Comparison of ENCODE assay signal across 29 cellular contexts in genomic region chr2:232268631-232269030, GRCh38.
"Had no signal": no experiment of that assay in that cellular context is flagged by ENCODE, and none has a peak within 500 bp of the region (broad histone marks: within the 10 kb centered on the region; RNA-seq: fewer than 3 reads in every experiment).

No MANE protein-coding gene starts in this region.

- H3K27me3 Mint-ChIP-seq: progenitor cell of endocrine pancreas; stimulated activated memory B cell treated with anti-CD40 and anti-IgM and Interleukin-4, amounts not matched to agents 10 μg/mL and 1 μg/mL and 100 μg/mL, for 72 hours; stimulated activated naive CD8-positive, alpha-beta T cell treated with anti-CD3 and anti-CD28 coated beads, Interleukin-15, amount 100 ng/mL, for 72 hours had no signal

- H2AFZ ChIP-seq: neural progenitor cell, parathyroid adenoma had no signal

- H3K4me3 Mint-ChIP-seq: natural killer cell; nephron; neural progenitor cell; stimulated activated memory B cell treated with anti-CD40 and anti-IgM and Interleukin-4, amounts not matched to agents 10 μg/mL and 1 μg/mL and 100 μg/mL, for 72 hours; stimulated activated naive CD8-positive, alpha-beta T cell treated with anti-CD3 and anti-CD28 coated beads, Interleukin-15, amount 100 ng/mL, for 72 hours had no signal

- H3K36me3 Mint-ChIP-seq: natural killer cell had no signal

- H3K4me1 ChIP-seq: parathyroid adenoma, psoas muscle, right lobe of liver, sigmoid colon, testis, tibial nerve, upper lobe of left lung had no signal

- H3K27ac ChIP-seq: neural progenitor cell, ovary, parathyroid adenoma, psoas muscle, right lobe of liver, sigmoid colon, suprapubic skin, testis, tibial nerve, upper lobe of left lung, vagina had no signal

- H3K4me2 ChIP-seq: neural progenitor cell had no signal

- H3K9me3 Mint-ChIP-seq: natural killer cell; nephron; neural progenitor cell; stimulated activated memory B cell treated with anti-CD40 and anti-IgM and Interleukin-4, amounts not matched to agents 10 μg/mL and 1 μg/mL and 100 μg/mL, for 72 hours; stimulated activated naive CD8-positive, alpha-beta T cell treated with anti-CD3 and anti-CD28 coated beads, Interleukin-15, amount 100 ng/mL, for 72 hours had no signal

- H3K4me1 Mint-ChIP-seq: natural killer cell; nephron; stimulated activated memory B cell treated with anti-CD40 and anti-IgM and Interleukin-4, amounts not matched to agents 10 μg/mL and 1 μg/mL and 100 μg/mL, for 72 hours; stimulated activated naive CD8-positive, alpha-beta T cell treated with anti-CD3 and anti-CD28 coated beads, Interleukin-15, amount 100 ng/mL, for 72 hours had no signal

- FAIRE-seq: small intestine, urothelium cell line had no signal

- H3K9ac ChIP-seq: neural progenitor cell, parathyroid adenoma had no signal

- H3K27me3 ChIP-seq: neural progenitor cell, ovary, right lobe of liver, sigmoid colon, suprapubic skin, testis, tibial nerve, upper lobe of left lung, vagina had no signal

- H3K9me3 ChIP-seq: ovary, psoas muscle, right lobe of liver, sigmoid colon, suprapubic skin, testis, tibial nerve, upper lobe of left lung, vagina had no signal

- H3K36me3 ChIP-seq: neural progenitor cell, ovary had no signal

- DNase-seq: natural killer cell; occipital lobe; ovary; posterior cingulate gyrus; psoas muscle; right cardiac atrium; right lobe of liver; small intestine; stimulated activated CD4-positive, alpha-beta T cell treated with anti-CD3 and anti-CD28 coated beads, Interleukin-15, amount 100 ng/mL, for 24 hours; stimulated activated CD4-positive, alpha-beta T cell treated with anti-CD3 and anti-CD28 coated beads, Interleukin-2, amount 100 ng/mL, for 24 hours; stimulated activated CD4-positive, alpha-beta T cell treated with anti-CD3 and anti-CD28 coated beads, Interleukin-2, amount 100 ng/mL, for 48 hours; stimulated activated CD4-positive, alpha-beta T cell treated with anti-CD3 and anti-CD28 coated beads, Interleukin-4, amount 100 ng/mL, for 24 hours; stimulated activated naive CD4-positive, alpha-beta T cell; stimulated activated naive CD8-positive, alpha-beta T cell treated with anti-CD3 and anti-CD28 coated beads, Interleukin-15, amount 100 ng/mL, for 72 hours; stimulated activated naive CD8-positive, alpha-beta T cell treated with anti-CD3 and anti-CD28 coated beads, Interleukin-15, Interleukin-2, amounts not matched to agents 100 U/mL and 50 U/mL, for 24 hours; substantia nigra; testis; trophoblast cell; upper lobe of left lung had no signal

- H3K4me3 ChIP-seq: neural progenitor cell, ovary, psoas muscle, right lobe of liver, sigmoid colon, suprapubic skin, testis, tibial nerve, upper lobe of left lung, vagina had no signal

- ATAC-seq: natural killer cell; psoas muscle; right cardiac atrium; right lobe of liver; stimulated activated memory B cell treated with anti-CD40 and anti-IgM and Interleukin-4, amounts not matched to agents 10 μg/mL and 1 μg/mL and 100 μg/mL, for 72 hours; stimulated activated naive CD8-positive, alpha-beta T cell treated with anti-CD3 and anti-CD28 coated beads, Interleukin-15, amount 100 ng/mL, for 72 hours; stimulated activated naive CD8-positive, alpha-beta T cell treated with anti-CD3 and anti-CD28 coated beads, Interleukin-15, Interleukin-2, amounts not matched to agents 100 U/mL and 50 U/mL, for 24 hours had no signal

- H3K27ac Mint-ChIP-seq: natural killer cell; nephron; neural progenitor cell; progenitor cell of endocrine pancreas; stimulated activated memory B cell treated with anti-CD40 and anti-IgM and Interleukin-4, amounts not matched to agents 10 μg/mL and 1 μg/mL and 100 μg/mL, for 72 hours; stimulated activated naive CD8-positive, alpha-beta T cell treated with anti-CD3 and anti-CD28 coated beads, Interleukin-15, amount 100 ng/mL, for 72 hours had no signal

- H3K79me2 ChIP-seq: parathyroid adenoma had no signal
